18 cellular contexts compared by ENCODE assay signal in the genomic region with DNA sequence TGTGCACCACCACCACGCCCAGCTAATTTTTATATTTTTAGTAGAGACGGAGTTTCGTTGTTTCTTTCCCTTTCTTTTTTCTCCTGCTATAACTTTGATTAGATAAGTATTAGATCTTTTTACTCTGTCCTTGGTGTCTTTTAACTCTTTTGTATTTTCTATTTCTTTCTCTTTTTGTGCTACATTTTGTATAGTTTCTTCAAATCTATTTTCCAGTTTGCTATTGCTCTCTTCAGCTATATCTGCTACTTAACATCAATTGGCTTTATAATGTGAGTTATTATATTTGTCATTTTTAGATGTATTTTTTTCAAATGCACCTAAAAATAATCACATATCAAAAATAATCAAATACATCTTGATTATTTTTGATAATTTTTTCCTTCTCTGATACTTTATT. TPM values are rescaled to one million over a fixed set of nuclear protein-coding genes. Genes with fewer than 3 reads are reported as not detected.
DNase-seq lines count a peak whose midpoint lies in the region; ATAC-seq, FAIRE-seq and TF ChIP-seq lines count a peak whose summit lies in the region.
"Had no signal": no experiment of that assay in that cellular context is flagged by ENCODE, and none has a peak within 500 bp of the region (broad histone marks: within the 10 kb centered on the region; RNA-seq: fewer than 3 reads in every experiment).

No MANE protein-coding gene starts in this region.

- no peak overlapping the region for H3K4me3 ChIP-seq in HCT116 (replicated peaks in 1 of 2; ENCODE audit: low read depth in 1 of 2, low read length in 2 of 2)
- no peak overlapping the region for H3K4me3 ChIP-seq in pancreas
- H3K4me3 ChIP-seq: A549 had no signal

- H3K27ac Mint-ChIP-seq in Calu3 (ENCODE audit: unreplicated experiment): peak overlapping the region; percentile 94
- H3K27ac Mint-ChIP-seq: CD4-positive, alpha-beta T cell; H9 had no signal

- no peaks in the 10 kb centered on the region for H3K79me2 ChIP-seq in HCT116 (ENCODE audit: insufficient read depth, low read length)

- H3K4me2 ChIP-seq in HCT116 (ENCODE audit: low read length): no peak overlapping the region
- H3K4me2 ChIP-seq: A549 had no signal

- no peak for TF ChIP-seq CTCF in Calu3 (IDR thresholded peaks at IDR 0.05; ENCODE audit: unreplicated experiment)
- no peak for TF ChIP-seq CTCF in HCT116 (IDR thresholded peaks at IDR 0.05 in 2 of 3, conservative IDR thresholded peaks at IDR 0.05 in 1 of 3; ENCODE audit: borderline replicate concordance in 1 of 3, insufficient read depth in 1 of 3, low read depth in 2 of 3, low read length in 2 of 3)
- TF ChIP-seq CTCF in pancreas (IDR thresholded peaks at IDR 0.05): no peak

- BruUV-seq in Calu3 (replicated peaks; lab: Mats Ljungman, UMichigan) (no TSS peak), HCT116 (replicated peaks; lab: Mats Ljungman, UMichigan) (no TSS peak)

- intact Hi-C loops in Calu3 (cut with micrococcal nuclease; ENCODE audit: unreplicated experiment): no loop called here
- intact Hi-C loops in HCT116 (cut with micrococcal nuclease): no loop called here
- intact Hi-C loops in pancreas (cut with DNase I): no loop called here

- H3K9me2 ChIP-seq in HCT116 (ENCODE audit: insufficient read depth): no peaks in the 10 kb centered on the region

- H3K4me1 Mint-ChIP-seq in Calu3 (ENCODE audit: low read depth, unreplicated experiment): peaks cover 38% of the 10 kb centered on the region
- H3K4me1 Mint-ChIP-seq: H9 had no signal

- no peak for TF ChIP-seq POLR2A in HCT116 (IDR thresholded peaks at IDR 0.05; ENCODE audit: borderline replicate concordance, extremely low read depth, insufficient read depth, insufficient read length)

- RAD21 ChIA-PET in HCT116 (lab: Charles Lee; ENCODE audit: low non-redundant PET in 1 of 2, low total read pairs in 2 of 2, uncharacterized antibody in 2 of 2, unreplicated experiment in 2 of 2): no interaction called here

- no peak overlapping the region for H3K4me3 Mint-ChIP-seq in Calu3 (ENCODE audit: low read depth, unreplicated experiment)
- H3K4me3 Mint-ChIP-seq: CD4-positive, alpha-beta T cell; H9 had no signal

- WGBS in pancreas, 2 donors: 56 to 67% methylated on average over 3 of the region's 3 CpGs

- H3K27ac ChIP-seq in HCT116 (ENCODE audit: low read depth, low read length): peak overlapping the region; percentile 96
- H3K27ac ChIP-seq in pancreas: no peak overlapping the region
- H3K27ac ChIP-seq: C4-2B had no signal

- H3K9me3 Mint-ChIP-seq in Calu3 (ENCODE audit: low read depth, unreplicated experiment): peaks cover 3% of the 10 kb centered on the region

- DNase-seq in Calu3 (no peak), HCT116 (ENCODE audit: low read depth, low spot score) (no peak), pancreas (no peak), COLO668 (lab: John Stamatoyannopoulos, UW; ENCODE audit: unreplicated experiment) (no peak), NCI-H2081 treated with DMSO at 0.1 percent for 48 hours (lab: John Stamatoyannopoulos, UW) (no peak)
- DNase-seq: AML-193; CD4-positive, alpha-beta T cell; DMS79 treated with DMSO at 0.1 percent for 48 hours; H9; KG1 had no signal

- 0 out of 2 replicates have a peak overlapping the region, but pooled peaks have one; percentile 9 for H3K9ac ChIP-seq in HCT116 (ENCODE audit: low read length)

- H3K36me3 ChIP-seq in HCT116 (ENCODE audit: control insufficient read depth in 1 of 2, insufficient read depth in 2 of 2, low read length in 2 of 2): no peaks in the 10 kb centered on the region
- no peaks in the 10 kb centered on the region for H3K36me3 ChIP-seq in pancreas

- ATAC-seq in HCT116: no peak
- no peak for ATAC-seq in pancreas
- ATAC-seq in HG03432 (IDR thresholded peaks at IDR 0.05; ENCODE audit: unreplicated experiment): no peak
- ATAC-seq: A549 had no signal

- POLR2A ChIA-PET in HCT116 (lab: Charles Lee): interaction anchor here (0.8 to 3.9 kb wide), 7 partner anchors 15 to 153 kb away, joined by 3 to 32 read pairs (median 4); a partner anchor contains a TSS

- H3K9me3 ChIP-seq in HCT116 (ENCODE audit: control insufficient read depth in 1 of 2, insufficient read depth in 1 of 2, low read depth in 1 of 2, low read length in 2 of 2): no peaks in the 10 kb centered on the region
- H3K9me3 ChIP-seq in pancreas: no peaks in the 10 kb centered on the region

- H3K27me3 ChIP-seq in HCT116 (ENCODE audit: insufficient read depth, low read length): no peaks in the 10 kb centered on the region
- H3K27me3 ChIP-seq in pancreas: no peaks in the 10 kb centered on the region

- CTCF ChIA-PET in Calu3 (lab: Charles Lee) (interaction anchor here (0.5 kb wide), 1 partner anchor 17 kb away, joined by 7 read pairs; no protein-coding TSS in a partner anchor), HCT116 (lab: Charles Lee) (no interaction called here)

- H3K4me1 ChIP-seq in HCT116 (ENCODE audit: control insufficient read depth in 1 of 2, insufficient read depth in 2 of 2, low read length in 2 of 2): peaks cover 87 to 98% of the 10 kb centered on the region in 2 experiments
- peaks cover 0 to 10% (median 0%) of the 10 kb centered on the region in 3 donors for H3K4me1 ChIP-seq in pancreas

- H2AFZ ChIP-seq in HCT116 (ENCODE audit: low read depth, low read length, poor library complexity, severe bottlenecking): no peak overlapping the region

- TF ChIP-seq RAD21 in HCT116 (IDR thresholded peaks at IDR 0.05; ENCODE audit: low read depth): no peak

- no peaks in the 10 kb centered on the region for H4K20me1 ChIP-seq in HCT116 (ENCODE audit: insufficient read depth)

- H3K27me3 Mint-ChIP-seq in Calu3 (ENCODE audit: unreplicated experiment): no peaks in the 10 kb centered on the region
- H3K27me3 Mint-ChIP-seq: CD4-positive, alpha-beta T cell had no signal

- peaks cover 5% of the 10 kb centered on the region for H3K36me3 Mint-ChIP-seq in Calu3 (ENCODE audit: insufficient read depth, unreplicated experiment)

- FAIRE-seq in TTC549 (lab: Jason Lieb, UNC) (peak; percentile 23), pancreas (lab: Jason Lieb, UNC) (peak; percentile 64)
- FAIRE-seq: A549, GM12891, GM19239, H1, HTR-8/SVneo had no signal

TF ChIP-seq in HCT116, 20 proteins besides CTCF, POLR2A, EP300 and RAD21:
- TF ChIP-seq EGR1 (IDR thresholded peaks at IDR 0.05; ENCODE audit: low read depth) (no peak), ZNF274 (IDR thresholded peaks at IDR 0.05; ENCODE audit: low read depth, low read length) (no peak), SIN3A (IDR thresholded peaks at IDR 0.05; ENCODE audit: low read depth) (no peak)
- TF ChIP-seq, protein P1, sequence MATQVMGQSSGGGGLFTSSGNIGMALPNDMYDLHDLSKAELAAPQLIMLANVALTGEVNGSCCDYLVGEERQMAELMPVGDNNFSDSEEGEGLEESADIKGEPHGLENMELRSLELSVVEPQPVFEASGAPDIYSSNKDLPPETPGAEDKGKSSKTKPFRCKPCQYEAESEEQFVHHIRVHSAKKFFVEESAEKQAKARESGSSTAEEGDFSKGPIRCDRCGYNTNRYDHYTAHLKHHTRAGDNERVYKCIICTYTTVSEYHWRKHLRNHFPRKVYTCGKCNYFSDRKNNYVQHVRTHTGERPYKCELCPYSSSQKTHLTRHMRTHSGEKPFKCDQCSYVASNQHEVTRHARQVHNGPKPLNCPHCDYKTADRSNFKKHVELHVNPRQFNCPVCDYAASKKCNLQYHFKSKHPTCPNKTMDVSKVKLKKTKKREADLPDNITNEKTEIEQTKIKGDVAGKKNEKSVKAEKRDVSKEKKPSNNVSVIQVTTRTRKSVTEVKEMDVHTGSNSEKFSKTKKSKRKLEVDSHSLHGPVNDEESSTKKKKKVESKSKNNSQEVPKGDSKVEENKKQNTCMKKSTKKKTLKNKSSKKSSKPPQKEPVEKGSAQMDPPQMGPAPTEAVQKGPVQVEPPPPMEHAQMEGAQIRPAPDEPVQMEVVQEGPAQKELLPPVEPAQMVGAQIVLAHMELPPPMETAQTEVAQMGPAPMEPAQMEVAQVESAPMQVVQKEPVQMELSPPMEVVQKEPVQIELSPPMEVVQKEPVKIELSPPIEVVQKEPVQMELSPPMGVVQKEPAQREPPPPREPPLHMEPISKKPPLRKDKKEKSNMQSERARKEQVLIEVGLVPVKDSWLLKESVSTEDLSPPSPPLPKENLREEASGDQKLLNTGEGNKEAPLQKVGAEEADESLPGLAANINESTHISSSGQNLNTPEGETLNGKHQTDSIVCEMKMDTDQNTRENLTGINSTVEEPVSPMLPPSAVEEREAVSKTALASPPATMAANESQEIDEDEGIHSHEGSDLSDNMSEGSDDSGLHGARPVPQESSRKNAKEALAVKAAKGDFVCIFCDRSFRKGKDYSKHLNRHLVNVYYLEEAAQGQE (IDR thresholded peaks at IDR 0.05; ENCODE audit: low read depth): no peak

RNA-seq across cellular contexts. Expression of a gene that starts 16.0 kb away (rescaled TPM):
- total RNA-seq in Calu3 (2022) (74.9 and 83.0 TPM in 2 replicates), HCT116 (2021; ENCODE audit: unreplicated experiment) (777 TPM), pancreas (100 to 1,000 TPM in 3 of 6 donors, 10 to 100 TPM in 3; 36.4 to 392 (median 81.7) TPM)
- 536 and 725 TPM in 2 replicates for polyA plus RNA-seq in HCT116 (2012)
- 100 to 1,000 TPM in 1 of 2 donors, 10 to 100 TPM in 1; 88.2 to 129 TPM for polyA plus RNA-seq in pancreas
